In genomic region chr1:32695098-32695904, GRCh38 we compare ENCODE assay signal across 10 cellular contexts. TPM values are rescaled to one million over a fixed set of nuclear protein-coding genes. Genes with fewer than 3 reads are reported as not detected.
DNase-seq lines count a peak whose midpoint lies in the region; ATAC-seq and TF ChIP-seq lines count a peak whose summit lies in the region.
"Had no signal": no experiment of that assay in that cellular context is flagged by ENCODE, and none has a peak within 500 bp of the region (broad histone marks: within the 10 kb centered on the region; RNA-seq: fewer than 3 reads in every experiment).

No MANE protein-coding gene starts in this region.

- WGBS in transverse colon (ENCODE audit: low coverage in 1 of 2), 2 donors = 57% methylated on average over 17 of the region's 17 CpGs; no CpG with 5 or more reads in 1 of the 2 donors

- TF ChIP-seq CTCF in astrocyte of the spinal cord (IDR thresholded peaks at IDR 0.05; ENCODE audit: low read depth, low read length) (no peak), transverse colon (IDR thresholded peaks at IDR 0.05) (no peak), GM23338 (conservative IDR thresholded peaks at IDR 0.05; ENCODE audit: low read depth in 2 of 2) (no peak)

- H3K4me1 ChIP-seq in transverse colon = peaks cover 0 to 22% (median 12%) of the 10 kb centered on the region in 4 donors
- H3K4me1 ChIP-seq in GM23338 (ENCODE audit: insufficient read depth) = no peaks in the 10 kb centered on the region

- H3K4me3 ChIP-seq in astrocyte of the spinal cord (ENCODE audit: low read depth, low read length) = no peak overlapping the region
- no peak overlapping the region for H3K4me3 ChIP-seq in transverse colon
- no peak overlapping the region for H3K4me3 ChIP-seq in GM23338

- H3K36me3 ChIP-seq in transverse colon (no peaks in the 10 kb centered on the region), GM23338 (ENCODE audit: insufficient read depth) (no peaks in the 10 kb centered on the region)

- no peaks in the 10 kb centered on the region for H3K36me3 Mint-ChIP-seq in naive thymus-derived CD8-positive, alpha-beta T cell
- H3K36me3 Mint-ChIP-seq in GM23338 (ENCODE audit: low read depth) = no peaks in the 10 kb centered on the region

- H3K9me2 ChIP-seq in GM23338 (ENCODE audit: insufficient read depth) = 0 out of 2 replicates have a peak, but pooled peaks cover 3% of the 10 kb centered on the region

- no peaks in the 10 kb centered on the region for H3K9me3 ChIP-seq in transverse colon

- no peaks in the 10 kb centered on the region for H3K9me3 Mint-ChIP-seq in naive thymus-derived CD8-positive, alpha-beta T cell
- H3K9me3 Mint-ChIP-seq in GM23338 = no peaks in the 10 kb centered on the region

- no peak for ATAC-seq in GM18873 (IDR thresholded peaks at IDR 0.05; ENCODE audit: low FRiP score, unreplicated experiment)
- no peak for ATAC-seq in naive thymus-derived CD8-positive, alpha-beta T cell
- ATAC-seq in GM23338 = no peak

- no peak overlapping the region for H2AFZ ChIP-seq in GM23338

- peaks cover 0 to 7% (median 0%) of the 10 kb centered on the region in 5 donors for H3K27me3 Mint-ChIP-seq in naive thymus-derived CD8-positive, alpha-beta T cell
- H3K27me3 Mint-ChIP-seq in GM23338 (ENCODE audit: insufficient read depth, low read depth, poor library complexity) = peaks cover 15% of the 10 kb centered on the region

- peaks cover 2 to 6% (median 5%) of the 10 kb centered on the region in 4 donors for H3K4me1 Mint-ChIP-seq in naive thymus-derived CD8-positive, alpha-beta T cell
- peaks cover 3% of the 10 kb centered on the region; the same call in 2 of the 3 replicates for H3K4me1 Mint-ChIP-seq in GM23338

- H3K27me3 ChIP-seq in layer of hippocampus (ENCODE audit: control insufficient read depth, insufficient read depth, low read length) (no peaks in the 10 kb centered on the region), transverse colon (no peaks in the 10 kb centered on the region), GM23338 (ENCODE audit: insufficient read depth) (no peaks in the 10 kb centered on the region)

- H3K4me3 Mint-ChIP-seq in naive thymus-derived CD8-positive, alpha-beta T cell = no peak overlapping the region
- no peak overlapping the region for H3K4me3 Mint-ChIP-seq in GM23338

- no peaks in the 10 kb centered on the region for H3K79me2 ChIP-seq in GM23338 (replicated peaks; ENCODE audit: insufficient read depth)

- DNase-seq in DMS53 (lab: John Stamatoyannopoulos, UW) (peak; percentile 50), DMS53 treated with DMSO at 0.1 percent for 48 hours (lab: John Stamatoyannopoulos, UW; ENCODE audit: unreplicated experiment) (no peak), astrocyte of the spinal cord (ENCODE audit: low read depth, low spot score) (peak; percentile 72), transverse colon (peak; percentile 56), GM23338 (ENCODE audit: low spot score) (no peak)
- DNase-seq in naive thymus-derived CD8-positive, alpha-beta T cell = no peak
- DNase-seq: NCI-H1048 had no signal

- H3F3A ChIP-seq in GM23338 (replicated peaks; ENCODE audit: low read depth) = no peaks in the 10 kb centered on the region

- H3K27ac ChIP-seq in layer of hippocampus (ENCODE audit: low read depth, low read length) = peak overlapping the region; percentile 18
- peak overlapping the region; percentile 47 to 74 (median 64) for H3K27ac ChIP-seq in transverse colon
- no peak overlapping the region for H3K27ac ChIP-seq in GM23338 (ENCODE audit: low read depth)
- H3K27ac ChIP-seq: 22Rv1 had no signal

- TF ChIP-seq POLR2A in transverse colon (IDR thresholded peaks at IDR 0.05) = no peak

- no peak for TF ChIP-seq EP300 in transverse colon (IDR thresholded peaks at IDR 0.05; ENCODE audit: low read depth)

- POLR2A ChIA-PET in naive thymus-derived CD8-positive, alpha-beta T cell (lab: Charles Lee) = no interaction called here

- intact Hi-C loops in transverse colon (cut with DNase I; ENCODE audit: low total_unique reads) = no loop called here

- H3K27ac Mint-ChIP-seq in naive thymus-derived CD8-positive, alpha-beta T cell = peak overlapping the region in 3 of 10 donors; percentile 21 to 55 (median 46)
- H3K27ac Mint-ChIP-seq in GM23338 = no peak overlapping the region

- no peak overlapping the region for H3K4me2 ChIP-seq in GM23338

- H4K20me1 ChIP-seq in GM23338 (replicated peaks; ENCODE audit: insufficient read depth) = no peaks in the 10 kb centered on the region; the same call in 1 of the 2 replicates

- in situ Hi-C loops in astrocyte of the spinal cord (cut with HindIII; ENCODE audit: low sequenced_read_pairs) (no loop called here), transverse colon (cut with MboI; ENCODE audit: low pct_ligation_motif_present in 1 of 4, low pct_unique_long_range_greater_than_20kb in 1 of 4, low sequenced_read_pairs in 3 of 4) (no loop called here)

TF ChIP-seq in GM23338, 12 proteins besides CTCF, POLR2A, EP300 and RAD21 (continues in another document):
- TF ChIP-seq, protein P1, sequence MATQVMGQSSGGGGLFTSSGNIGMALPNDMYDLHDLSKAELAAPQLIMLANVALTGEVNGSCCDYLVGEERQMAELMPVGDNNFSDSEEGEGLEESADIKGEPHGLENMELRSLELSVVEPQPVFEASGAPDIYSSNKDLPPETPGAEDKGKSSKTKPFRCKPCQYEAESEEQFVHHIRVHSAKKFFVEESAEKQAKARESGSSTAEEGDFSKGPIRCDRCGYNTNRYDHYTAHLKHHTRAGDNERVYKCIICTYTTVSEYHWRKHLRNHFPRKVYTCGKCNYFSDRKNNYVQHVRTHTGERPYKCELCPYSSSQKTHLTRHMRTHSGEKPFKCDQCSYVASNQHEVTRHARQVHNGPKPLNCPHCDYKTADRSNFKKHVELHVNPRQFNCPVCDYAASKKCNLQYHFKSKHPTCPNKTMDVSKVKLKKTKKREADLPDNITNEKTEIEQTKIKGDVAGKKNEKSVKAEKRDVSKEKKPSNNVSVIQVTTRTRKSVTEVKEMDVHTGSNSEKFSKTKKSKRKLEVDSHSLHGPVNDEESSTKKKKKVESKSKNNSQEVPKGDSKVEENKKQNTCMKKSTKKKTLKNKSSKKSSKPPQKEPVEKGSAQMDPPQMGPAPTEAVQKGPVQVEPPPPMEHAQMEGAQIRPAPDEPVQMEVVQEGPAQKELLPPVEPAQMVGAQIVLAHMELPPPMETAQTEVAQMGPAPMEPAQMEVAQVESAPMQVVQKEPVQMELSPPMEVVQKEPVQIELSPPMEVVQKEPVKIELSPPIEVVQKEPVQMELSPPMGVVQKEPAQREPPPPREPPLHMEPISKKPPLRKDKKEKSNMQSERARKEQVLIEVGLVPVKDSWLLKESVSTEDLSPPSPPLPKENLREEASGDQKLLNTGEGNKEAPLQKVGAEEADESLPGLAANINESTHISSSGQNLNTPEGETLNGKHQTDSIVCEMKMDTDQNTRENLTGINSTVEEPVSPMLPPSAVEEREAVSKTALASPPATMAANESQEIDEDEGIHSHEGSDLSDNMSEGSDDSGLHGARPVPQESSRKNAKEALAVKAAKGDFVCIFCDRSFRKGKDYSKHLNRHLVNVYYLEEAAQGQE (IDR thresholded peaks at IDR 0.05; ENCODE audit: unreplicated experiment) = no peak
- TF ChIP-seq CREB1 (CRISPR knock-in tag; IDR thresholded peaks at IDR 0.05; ENCODE audit: low read depth) = no peak

RNA-seq across cellular contexts. Expression of gene SYNC, which starts 7.3 kb away (rescaled TPM):
- 10 to 100 TPM; 24.9 to 95.5 (median 43.8) TPM for total RNA-seq in transverse colon
- not detected for total RNA-seq in naive thymus-derived CD8-positive, alpha-beta T cell
- not detected for polyA plus RNA-seq in naive thymus-derived CD8-positive, alpha-beta T cell
- not detected in 2 replicates for total RNA-seq in GM23338 (2014; rRNA removed; shearing (Covaris generic))
- polyA plus RNA-seq in GM23338 (2016; fragmentation: Nextera tagmentation; extraction: Ambion mirVana) = 0.31 TPM in 1 of 2 replicates, not detected in the other

RNA-seq across cellular contexts. Expression of gene RBBP4, which starts 44.3 kb away (rescaled TPM):
- total RNA-seq in transverse colon = 100 to 1,000 TPM in 1 of 4 donors, 10 to 100 TPM in 3; 40.4 to 117 (median 67.7) TPM
- 100 to 1,000 TPM; 191 to 193 TPM for total RNA-seq in naive thymus-derived CD8-positive, alpha-beta T cell
- 100 to 1,000 TPM; 226 to 251 (median 231) TPM for polyA plus RNA-seq in naive thymus-derived CD8-positive, alpha-beta T cell
- total RNA-seq in GM23338 (2014; rRNA removed; shearing (Covaris generic)) = 276 and 312 TPM in 2 replicates
- polyA plus RNA-seq in GM23338 (2016; fragmentation: Nextera tagmentation; extraction: Ambion mirVana) = 246 and 262 TPM in 2 replicates

RNA-seq across cellular contexts. Expression of gene ZBTB8OS, which starts 45.0 kb away (rescaled TPM):
- 10 to 100 TPM in 3 of 4 donors, 1 to 10 TPM in 1; 3.4 to 72.9 (median 34.5) TPM for total RNA-seq in transverse colon
- total RNA-seq in naive thymus-derived CD8-positive, alpha-beta T cell = 10 to 100 TPM; 54.3 to 57.2 TPM
- 10 to 100 TPM; 53.2 to 65.8 (median 65.6) TPM for polyA plus RNA-seq in naive thymus-derived CD8-positive, alpha-beta T cell
- 22.0 and 67.8 TPM in 2 replicates for total RNA-seq in GM23338 (2014; rRNA removed; shearing (Covaris generic))
- 159 and 163 TPM in 2 replicates for polyA plus RNA-seq in GM23338 (2016; fragmentation: Nextera tagmentation; extraction: Ambion mirVana)

Comparison
In these comparisons a context has a peak if more than half of its experiments do, and no peak if none do; other contexts are left out.
1. DNase-seq: peak in DMS53 (single experiment), astrocyte of the spinal cord (single experiment) and transverse colon (single experiment); none in DMS53 treated with DMSO at 0.1 percent for 48 hours (single experiment), naive thymus-derived CD8-positive, alpha-beta T cell (0 of 10) and GM23338 (single experiment).
2. RNA of gene SYNC, which starts 7.3 kb away (total RNA-seq): 24.9 to 95.5 TPM in transverse colon; not detected in naive thymus-derived CD8-positive, alpha-beta T cell and not detected in GM23338; every median in the first group is over 10 times any median in the second.